Comparison of ENCODE assay signal across 17 cellular contexts in the genomic region with DNA sequence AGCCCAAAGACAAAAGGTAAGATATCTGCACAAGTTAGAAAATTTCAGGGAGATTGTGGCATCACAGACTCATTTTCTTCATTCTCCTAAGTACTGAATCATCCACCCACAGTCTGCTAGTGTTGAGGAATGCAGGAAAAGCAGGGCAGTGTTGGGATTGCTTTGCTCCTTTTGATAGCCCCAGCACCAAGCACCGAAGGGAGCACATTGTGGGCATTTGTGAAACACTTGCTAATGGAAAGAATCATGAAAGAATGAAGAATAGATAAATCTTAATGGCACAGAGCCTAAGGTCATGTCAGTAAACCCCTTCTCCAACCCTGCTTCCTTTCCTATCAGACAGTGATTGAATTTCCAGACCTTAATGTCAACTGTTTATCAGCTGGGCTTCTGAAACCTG.
DNase-seq lines count a peak whose midpoint lies in the region; ATAC-seq and TF ChIP-seq lines count a peak whose summit lies in the region.
"Had no signal": no experiment of that assay in that cellular context is flagged by ENCODE, and none has a peak within 500 bp of the region (broad histone marks: within the 10 kb centered on the region; RNA-seq: fewer than 3 reads in every experiment).

No MANE protein-coding gene starts in this region.

- DNase-seq in RWPE2 (ENCODE audit: low spot score) (no peak), fibroblast of mammary gland (ENCODE audit: low read depth) (peak; percentile 39), neuronal stem cell (ENCODE audit: low spot score) (peak; percentile 5), NCI-H1436 treated with DMSO at 0.1 percent for 48 hours (lab: John Stamatoyannopoulos, UW) (no peak), spleen (no peak), natural killer cell (no peak), esophagus squamous epithelium (lab: John Stamatoyannopoulos, UW) (no peak)
- DNase-seq: activated CD4-positive, alpha-beta T cell treated with anti-CD3 and anti-CD28 coated beads for 36 hours; activated T-cell treated with anti-CD3 and anti-CD28 coated beads, Interleukin-2, amount 50 U/mL, for 72 hours; GF-D8; NCI-H2227 treated with DMSO at 0.1 percent for 48 hours; psoas muscle; SW 1271 had no signal

- no peak overlapping the region for H3K4me3 Mint-ChIP-seq in natural killer cell
- H3K4me3 Mint-ChIP-seq: activated CD4-positive, alpha-beta T cell treated with anti-CD3 and anti-CD28 coated beads for 36 hours; activated T-cell treated with anti-CD3 and anti-CD28 coated beads, Interleukin-2, amount 50 U/mL, for 72 hours; brain had no signal

- no peaks in the 10 kb centered on the region for H4K20me1 ChIP-seq in BLaER1

- H3K4me1 ChIP-seq in BLaER1 (peaks cover 27% of the 10 kb centered on the region), RWPE2 (ENCODE audit: insufficient read depth, poor library complexity, severe bottlenecking) (no peaks in the 10 kb centered on the region), neuronal stem cell (ENCODE audit: control insufficient read depth in 2 of 2, insufficient read depth in 1 of 2, low read depth in 1 of 2, low read length in 2 of 2) (peaks cover 0 to 4% of the 10 kb centered on the region in 2 donors), spleen (no peaks in the 10 kb centered on the region), esophagus squamous epithelium (no peaks in the 10 kb centered on the region)
- H3K4me1 ChIP-seq: psoas muscle, vagina had no signal

- intact Hi-C loops in spleen (cut with DNase I; ENCODE audit: low total_unique reads) (no loop called here), natural killer cell (cut with micrococcal nuclease) (no loop called here), esophagus squamous epithelium (cut with DNase I) (no loop called here)

- no peak overlapping the region for H4K8ac ChIP-seq in neuronal stem cell (ENCODE audit: low read depth, low read length)

- H3K4me3 ChIP-seq in BLaER1, result no peak overlapping the region
- H3K4me3 ChIP-seq in RWPE2 (ENCODE audit: severe bottlenecking), result no peak overlapping the region
- H3K4me3 ChIP-seq in fibroblast of mammary gland (ENCODE audit: control insufficient read depth, low read depth, low read length), result no peak overlapping the region
- no peak overlapping the region for H3K4me3 ChIP-seq in neuronal stem cell (ENCODE audit: low read length in 2 of 2)
- H3K4me3 ChIP-seq in spleen, result no peak overlapping the region
- no peak overlapping the region for H3K4me3 ChIP-seq in esophagus squamous epithelium
- H3K4me3 ChIP-seq: psoas muscle, vagina had no signal

- H3K18ac ChIP-seq in neuronal stem cell (ENCODE audit: low read length), result no peak overlapping the region

- H2BK120ac ChIP-seq in neuronal stem cell (ENCODE audit: low read depth, low read length), result no peak overlapping the region

- no CpG with 5 or more reads among the region's 1 CpG for WGBS in neuronal stem cell (ENCODE audit: extremely low coverage in 2 of 2, insufficient read length in 2 of 2, insufficient replicate concordance in 1 of 2), 2 donors
- WGBS in spleen, 5 donors, result 55 to 78% (median 66%) methylated on average over 1 of the region's 1 CpG
- WGBS in esophagus squamous epithelium, 2 donors, result 20 to 38% methylated on average over 1 of the region's 1 CpG

- H2BK5ac ChIP-seq in neuronal stem cell (ENCODE audit: low read length), result no peak overlapping the region

- TF ChIP-seq CTCF in RWPE2 (IDR thresholded peaks at IDR 0.05; ENCODE audit: poor library complexity, severe bottlenecking) (no peak), fibroblast of mammary gland (conservative IDR thresholded peaks at IDR 0.05; ENCODE audit: control insufficient read depth, insufficient read depth, low read depth, low read length) (no peak), spleen (IDR thresholded peaks at IDR 0.05 in 8 of 11, conservative IDR thresholded peaks at IDR 0.05 in 3 of 11) (no peak), natural killer cell (IDR thresholded peaks at IDR 0.05) (no peak), esophagus squamous epithelium (IDR thresholded peaks at IDR 0.05) (no peak)

- H3K36me3 Mint-ChIP-seq in natural killer cell, result no peaks in the 10 kb centered on the region
- H3K36me3 Mint-ChIP-seq: brain had no signal

- H3K27ac Mint-ChIP-seq in natural killer cell, result no peak overlapping the region
- H3K27ac Mint-ChIP-seq: activated CD4-positive, alpha-beta T cell treated with anti-CD3 and anti-CD28 coated beads for 36 hours; activated T-cell treated with anti-CD3 and anti-CD28 coated beads, Interleukin-2, amount 50 U/mL, for 72 hours; brain had no signal

- H3K9me3 ChIP-seq in BLaER1 (no peaks in the 10 kb centered on the region), RWPE2 (ENCODE audit: severe bottlenecking) (no peaks in the 10 kb centered on the region), neuronal stem cell (replicated peaks in 1 of 2; ENCODE audit: control insufficient read depth in 2 of 2, insufficient read depth in 1 of 2, low read depth in 1 of 2, low read length in 2 of 2) (no peaks in the 10 kb centered on the region), spleen (no peaks in the 10 kb centered on the region), esophagus squamous epithelium (no peaks in the 10 kb centered on the region)
- H3K9me3 ChIP-seq: psoas muscle, vagina had no signal

- H3K27ac ChIP-seq in BLaER1, result no peak overlapping the region
- H3K27ac ChIP-seq in RWPE2 (ENCODE audit: poor library complexity, severe bottlenecking), result no peak overlapping the region
- no peak overlapping the region for H3K27ac ChIP-seq in neuronal stem cell (replicated peaks; ENCODE audit: low read length)
- no peak overlapping the region for H3K27ac ChIP-seq in spleen
- H3K27ac ChIP-seq in esophagus squamous epithelium, result no peak overlapping the region
- H3K27ac ChIP-seq: C4-2B, psoas muscle, vagina had no signal

- no peaks in the 10 kb centered on the region for H3K79me1 ChIP-seq in neuronal stem cell (ENCODE audit: low read depth, low read length)

- ATAC-seq in RWPE2 (ENCODE audit: low read depth) (peak; percentile 49; the same call in 1 of the 3 replicates), natural killer cell (no peak)
- ATAC-seq: activated CD4-positive, alpha-beta T cell treated with anti-CD3 and anti-CD28 coated beads for 36 hours; activated T-cell treated with anti-CD3 and anti-CD28 coated beads, Interleukin-2, amount 50 U/mL, for 72 hours; psoas muscle had no signal

- no peaks in the 10 kb centered on the region for H3K4me1 Mint-ChIP-seq in natural killer cell

- H3K27me3 ChIP-seq in BLaER1, result no peaks in the 10 kb centered on the region
- no peaks in the 10 kb centered on the region for H3K27me3 ChIP-seq in RWPE2 (ENCODE audit: insufficient read depth, poor library complexity, severe bottlenecking)
- H3K27me3 ChIP-seq in neuronal stem cell (ENCODE audit: control insufficient read depth in 3 of 3, insufficient read depth in 3 of 3, low read depth in 1 of 3, low read length in 3 of 3), result no peaks in the 10 kb centered on the region
- H3K27me3 ChIP-seq in spleen (replicated peaks in 1 of 7), result no peaks in the 10 kb centered on the region
- H3K27me3 ChIP-seq in esophagus squamous epithelium, result no peaks in the 10 kb centered on the region
- H3K27me3 ChIP-seq: vagina had no signal

- H3K4ac ChIP-seq in neuronal stem cell (ENCODE audit: low read length), result no peak overlapping the region

- H2AK5ac ChIP-seq in neuronal stem cell (ENCODE audit: low read depth, low read length), result no peak overlapping the region

- peak overlapping the region; percentile 55 for H3K4me2 ChIP-seq in BLaER1
- H3K4me2 ChIP-seq in neuronal stem cell (ENCODE audit: insufficient read depth, low read length, poor library complexity, severe bottlenecking), result no peak overlapping the region

- no peak overlapping the region for H3K23ac ChIP-seq in neuronal stem cell (ENCODE audit: low read depth, low read length, poor library complexity)

- H3K9me3 Mint-ChIP-seq in natural killer cell, result no peaks in the 10 kb centered on the region
- H3K9me3 Mint-ChIP-seq: activated T-cell treated with anti-CD3 and anti-CD28 coated beads, Interleukin-2, amount 50 U/mL, for 72 hours; brain had no signal

- no peak overlapping the region for H2BK12ac ChIP-seq in neuronal stem cell (ENCODE audit: low read length)

- no peak for TF ChIP-seq POLR2A in spleen (IDR thresholded peaks at IDR 0.05)
- TF ChIP-seq POLR2A in esophagus squamous epithelium (IDR thresholded peaks at IDR 0.05), result no peak

- no peaks in the 10 kb centered on the region for H3K36me3 ChIP-seq in BLaER1
- H3K36me3 ChIP-seq in RWPE2 (ENCODE audit: low read depth), result no peaks in the 10 kb centered on the region
- no peaks in the 10 kb centered on the region for H3K36me3 ChIP-seq in neuronal stem cell (replicated peaks in 1 of 2; ENCODE audit: control insufficient read depth in 2 of 2, insufficient read depth in 2 of 2, low read length in 2 of 2)
- no peaks in the 10 kb centered on the region for H3K36me3 ChIP-seq in spleen
- H3K36me3 ChIP-seq in esophagus squamous epithelium, result no peaks in the 10 kb centered on the region
- H3K36me3 ChIP-seq: vagina had no signal

- peaks cover 0 to 6% of the 10 kb centered on the region in 2 donors for H3K27me3 Mint-ChIP-seq in natural killer cell (ENCODE audit: low read depth in 2 of 2)
- H3K27me3 Mint-ChIP-seq: activated CD4-positive, alpha-beta T cell treated with anti-CD3 and anti-CD28 coated beads for 36 hours; brain had no signal

- no peak overlapping the region for H4K91ac ChIP-seq in neuronal stem cell (ENCODE audit: low read depth, low read length, poor library complexity)

- no peak overlapping the region for H2BK15ac ChIP-seq in neuronal stem cell (ENCODE audit: low read length)

- H2AFZ ChIP-seq in neuronal stem cell (ENCODE audit: low read length), result peak overlapping the region; percentile 0

- H3K14ac ChIP-seq in neuronal stem cell (ENCODE audit: low read length), result no peak overlapping the region

- H3K9ac ChIP-seq in BLaER1 (no peak overlapping the region), neuronal stem cell (ENCODE audit: low read depth, low read length, poor library complexity) (no peak overlapping the region)

Comparison
In these comparisons a context has a peak if more than half of its experiments do, and no peak if none do; other contexts are left out.
1. DNase-seq: peak in fibroblast of mammary gland (single experiment) and neuronal stem cell (single experiment); none in RWPE2 (single experiment), NCI-H1436 treated with DMSO at 0.1 percent for 48 hours (single experiment), spleen (single experiment), natural killer cell (single experiment) and esophagus squamous epithelium (single experiment).